ENCODE assay signal across 7 cellular contexts in genomic region chr2:165698621-165698946, GRCh38.
A peak's percentile ranks its signal among the peaks of the same experiment; 100 is the strongest.
DNase-seq lines count a peak whose midpoint lies in the region; ATAC-seq and TF ChIP-seq lines count a peak whose summit lies in the region.

No MANE protein-coding gene starts in this region.

- 3% methylated on average over 4 of the region's 4 CpGs for WGBS in right lobe of liver (ENCODE audit: insufficient coverage, low coverage, low lambda C conversion rate, missing lambda C conversion rate)

- peak; percentile 57 for TF ChIP-seq CTCF in GM10266 (IDR thresholded peaks at IDR 0.05; ENCODE audit: control insufficient read depth, insufficient read depth, low read depth, missing control alignments)
- TF ChIP-seq CTCF in right lobe of liver (IDR thresholded peaks at IDR 0.05) = peak; percentile 33 to 51 (median 45)

- H3K36me3 ChIP-seq in HUES48 (ENCODE audit: control insufficient read depth, insufficient read depth, low read length) = no peaks in the 10 kb centered on the region
- no peaks in the 10 kb centered on the region for H3K36me3 ChIP-seq in right lobe of liver

- peak overlapping the region; percentile 86 for H3K27ac ChIP-seq in HUES48 (ENCODE audit: low read depth, low read length)
- no peak overlapping the region for H3K27ac ChIP-seq in right lobe of liver

- ATAC-seq in GM21576 (IDR thresholded peaks at IDR 0.05; ENCODE audit: unreplicated experiment) (peak; percentile 83), right lobe of liver (peak; percentile 74 to 88 (median 86))

- peaks cover 50% of the 10 kb centered on the region for H3K4me1 ChIP-seq in HUES48 (ENCODE audit: control insufficient read depth, insufficient read depth, low read length)
- H3K4me1 ChIP-seq in right lobe of liver = no peaks in the 10 kb centered on the region

- no peak for TF ChIP-seq POLR2A in right lobe of liver (IDR thresholded peaks at IDR 0.05)

- H3K27me3 ChIP-seq in HUES48 (ENCODE audit: control insufficient read depth, insufficient read depth, low read length) (no peaks in the 10 kb centered on the region), right lobe of liver (no peaks in the 10 kb centered on the region)

- H3K4me3 ChIP-seq in HUES48 (ENCODE audit: low read depth, low read length) (peak overlapping the region; percentile 30; the same call in 1 of the 2 replicates), right lobe of liver (no peak overlapping the region)

- intact Hi-C loops in right lobe of liver (cut with DNase I) = no loop called here

- DNase-seq in GM10266 (ENCODE audit: extremely low spot score) = peak; percentile 21
- DNase-seq in NOMO-1 treated with DMSO at 0.1 percent for 48 hours (lab: John Stamatoyannopoulos, UW; ENCODE audit: unreplicated experiment) = peak; percentile 36
- peak; percentile 45 for DNase-seq in dermis blood vessel endothelial cell
- no peak for DNase-seq in right lobe of liver
- DNase-seq in retina = no peak

- H3K9ac ChIP-seq in HUES48 (ENCODE audit: low read depth, low read length) = peak overlapping the region; percentile 55; the same call in 1 of the 2 replicates

- H3K9me3 ChIP-seq in HUES48 (ENCODE audit: control insufficient read depth, insufficient read depth, low read length) (no peaks in the 10 kb centered on the region), right lobe of liver (no peaks in the 10 kb centered on the region)

Comparison
In these comparisons a context has a peak if more than half of its experiments do, and no peak if none do; other contexts are left out.
1. DNase-seq: peak in GM10266 (single experiment), NOMO-1 treated with DMSO at 0.1 percent for 48 hours (single experiment) and dermis blood vessel endothelial cell (single experiment); none in right lobe of liver (0 of 3) and retina (single experiment).